22 cellular contexts compared by ENCODE assay signal in genomic region chr5:87936667-87937066, GRCh38.
DNase-seq lines count a peak whose midpoint lies in the region; ATAC-seq and TF ChIP-seq lines count a peak whose summit lies in the region.
"Had no signal": no experiment of that assay in that cellular context is flagged by ENCODE, and none has a peak within 500 bp of the region (broad histone marks: within the 10 kb centered on the region; RNA-seq: fewer than 3 reads in every experiment).

No MANE protein-coding gene starts in this region.

- no peak for ATAC-seq in CD8-positive, alpha-beta T cell
- ATAC-seq in WTC11: no peak
- no peak for ATAC-seq in natural killer cell
- ATAC-seq in GM21786 (IDR thresholded peaks at IDR 0.05; ENCODE audit: unreplicated experiment): no peak
- ATAC-seq: A549, GM12878 had no signal

- intact Hi-C loops in CD8-positive, alpha-beta T cell (cut with DNase I, micrococcal nuclease): no loop called here
- intact Hi-C loops in natural killer cell (cut with micrococcal nuclease): no loop called here

- H3K4me3 Mint-ChIP-seq in CD8-positive, alpha-beta T cell: no peak overlapping the region
- no peak overlapping the region for H3K4me3 Mint-ChIP-seq in WTC11
- H3K4me3 Mint-ChIP-seq in natural killer cell: no peak overlapping the region
- H3K4me3 Mint-ChIP-seq: B cell; CD4-positive, alpha-beta T cell; CD8-positive, alpha-beta memory T cell had no signal

- no peaks in the 10 kb centered on the region for H3K4me1 Mint-ChIP-seq in CD8-positive, alpha-beta T cell (ENCODE audit: low read depth)
- H3K4me1 Mint-ChIP-seq in WTC11: peaks cover 12% of the 10 kb centered on the region; the same call in 1 of the 2 replicates
- H3K4me1 Mint-ChIP-seq in natural killer cell: no peaks in the 10 kb centered on the region
- H3K4me1 Mint-ChIP-seq: B cell; CD8-positive, alpha-beta memory T cell had no signal

- no peak for DNase-seq in CD8-positive, alpha-beta T cell
- no peak for DNase-seq in WTC11 (ENCODE audit: low spot score)
- no peak for DNase-seq in natural killer cell
- no peak for DNase-seq in DMS114 treated with DMSO at 0.1 percent for 48 hours (lab: John Stamatoyannopoulos, UW; ENCODE audit: unreplicated experiment)
- no peak for DNase-seq in activated naive CD4-positive, alpha-beta T cell treated with anti-CD3 and anti-CD28 coated beads, Interleukin-2, amount 50 U/mL, for 16 hours
- DNase-seq: AML-193; CD4-positive, alpha-beta T cell; CD8-positive, alpha-beta memory T cell; COR-L47; DMS 273 treated with DMSO at 0.1 percent for 48 hours; DMS53; DMS79; DND-41; EL; GDM1 had no signal

- CTCF ChIA-PET in CD8-positive, alpha-beta T cell (lab: Charles Lee): no interaction called here
- CTCF ChIA-PET in WTC11 (lab: Charles Lee): no interaction called here

- H3K4me3 ChIP-seq in CD8-positive, alpha-beta T cell (ENCODE audit: low read depth, low read length): no peak overlapping the region
- H3K4me3 ChIP-seq: A549; BLaER1 treated with 17β-estradiol and CSF1 and Interleukin-3, amounts not matched to agents 10 nM and 100 nM; GM12878 had no signal

- POLR2A ChIA-PET in CD8-positive, alpha-beta T cell (lab: Charles Lee): no interaction called here
- POLR2A ChIA-PET in WTC11 (lab: Charles Lee): no interaction called here

- H3K9me3 ChIP-seq in CD8-positive, alpha-beta T cell (ENCODE audit: low read length): no peaks in the 10 kb centered on the region
- H3K9me3 ChIP-seq: A549; BLaER1 treated with 17β-estradiol and CSF1 and Interleukin-3, amounts not matched to agents 10 nM and 100 nM had no signal

- TF ChIP-seq CTCF in CD8-positive, alpha-beta T cell (IDR thresholded peaks at IDR 0.05): peak; percentile 21
- TF ChIP-seq CTCF in WTC11 (IDR thresholded peaks at IDR 0.05): no peak
- TF ChIP-seq CTCF in natural killer cell (IDR thresholded peaks at IDR 0.05): peak; percentile 3

- no peak overlapping the region for H3K27ac ChIP-seq in CD8-positive, alpha-beta T cell (ENCODE audit: low read depth, low read length)
- H3K27ac ChIP-seq: 22Rv1; A549; BLaER1 treated with 17β-estradiol and CSF1 and Interleukin-3, amounts not matched to agents 10 nM and 100 nM; C4-2B had no signal

- H3K36me3 Mint-ChIP-seq in CD8-positive, alpha-beta T cell: no peaks in the 10 kb centered on the region
- H3K36me3 Mint-ChIP-seq in WTC11: no peaks in the 10 kb centered on the region
- no peaks in the 10 kb centered on the region for H3K36me3 Mint-ChIP-seq in natural killer cell
- H3K36me3 Mint-ChIP-seq: CD8-positive, alpha-beta memory T cell had no signal

- peaks cover 4% of the 10 kb centered on the region for H3K9me3 Mint-ChIP-seq in CD8-positive, alpha-beta T cell
- no peaks in the 10 kb centered on the region for H3K9me3 Mint-ChIP-seq in WTC11
- H3K9me3 Mint-ChIP-seq in natural killer cell: peaks cover 2 to 5% of the 10 kb centered on the region in 2 donors

- no peaks in the 10 kb centered on the region for H3K27me3 Mint-ChIP-seq in CD8-positive, alpha-beta T cell (ENCODE audit: low read depth)
- H3K27me3 Mint-ChIP-seq in WTC11 (ENCODE audit: low read depth) (no peaks in the 10 kb centered on the region), natural killer cell (ENCODE audit: low read depth in 2 of 2) (no peaks in the 10 kb centered on the region)
- H3K27me3 Mint-ChIP-seq: B cell; CD4-positive, alpha-beta T cell; CD8-positive, alpha-beta memory T cell had no signal

- no peaks in the 10 kb centered on the region for H3K36me3 ChIP-seq in CD8-positive, alpha-beta T cell (ENCODE audit: insufficient read depth, low read length)
- H3K36me3 ChIP-seq: BLaER1 treated with 17β-estradiol and CSF1 and Interleukin-3, amounts not matched to agents 10 nM and 100 nM had no signal

- H3K27ac Mint-ChIP-seq in CD8-positive, alpha-beta T cell: no peak overlapping the region
- H3K27ac Mint-ChIP-seq in WTC11 (no peak overlapping the region), natural killer cell (no peak overlapping the region)
- H3K27ac Mint-ChIP-seq: B cell; CD4-positive, alpha-beta T cell had no signal

- H3K27me3 ChIP-seq in CD8-positive, alpha-beta T cell (ENCODE audit: insufficient read depth, low read length): no peaks in the 10 kb centered on the region
- H3K27me3 ChIP-seq: BLaER1 treated with 17β-estradiol and CSF1 and Interleukin-3, amounts not matched to agents 10 nM and 100 nM had no signal

- H3K4me1 ChIP-seq in CD8-positive, alpha-beta T cell (ENCODE audit: insufficient read depth, low read length): no peaks in the 10 kb centered on the region
- H3K4me1 ChIP-seq: A549 had no signal

TF ChIP-seq in WTC11, 78 proteins besides CTCF, POLR2A, EP300 and RAD21:
- TF ChIP-seq NR3C1 (CRISPR knock-in tag; conservative IDR thresholded peaks at IDR 0.05; ENCODE audit: low read depth) (no peak), ZNF512 (CRISPR knock-in tag; IDR thresholded peaks at IDR 0.05; ENCODE audit: borderline replicate concordance) (peak; percentile 67; the same call in 1 of the 2 replicates)
